ENCODE assay signal across 14 cellular contexts in the genomic region with DNA sequence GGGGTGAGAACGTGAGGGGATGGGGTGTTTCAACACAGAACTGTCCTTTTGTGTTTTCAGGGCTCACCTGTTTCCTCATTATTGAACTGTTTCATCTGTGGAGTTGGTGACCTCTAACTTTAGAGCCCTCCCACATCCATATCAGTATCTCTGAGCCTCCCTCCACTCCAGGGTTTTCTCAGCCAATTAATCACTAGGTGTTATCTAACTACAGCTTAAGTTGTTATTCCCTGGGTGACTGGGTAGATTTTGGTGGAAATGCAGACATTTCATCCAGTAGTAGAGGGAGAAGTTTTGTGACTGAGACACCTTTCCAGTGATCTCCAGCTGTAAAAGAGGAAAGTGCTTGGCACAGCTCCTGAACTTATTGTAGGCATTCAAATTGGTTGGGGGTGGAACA. TPM values are rescaled to one million over a fixed set of nuclear protein-coding genes. Genes with fewer than 3 reads are reported as not detected.
"Had no signal": no experiment of that assay in that cellular context is flagged by ENCODE, and none has a peak within 500 bp of the region (broad histone marks: within the 10 kb centered on the region; RNA-seq: fewer than 3 reads in every experiment).

No MANE protein-coding gene starts in this region.

- H3K27ac ChIP-seq: adrenal gland, cardiac muscle cell, dorsolateral prefrontal cortex, hepatocyte, thyroid gland had no signal

- H3K36me3 ChIP-seq: cardiac muscle cell had no signal

- H3K4me1 ChIP-seq: adrenal gland, thyroid gland had no signal

- H3K27ac Mint-ChIP-seq: stimulated activated memory B cell treated with anti-CD40 and anti-IgM and Interleukin-4, amounts not matched to agents 10 μg/mL and 1 μg/mL and 100 μg/mL, for 72 hours had no signal

- H3K4me3 Mint-ChIP-seq: stimulated activated memory B cell treated with anti-CD40 and anti-IgM and Interleukin-4, amounts not matched to agents 10 μg/mL and 1 μg/mL and 100 μg/mL, for 72 hours had no signal

- ATAC-seq: stimulated activated memory B cell treated with anti-CD40 and anti-IgM and Interleukin-4, amounts not matched to agents 10 μg/mL and 1 μg/mL and 100 μg/mL, for 72 hours had no signal

- H3K27me3 ChIP-seq: adrenal gland, cardiac muscle cell, dorsolateral prefrontal cortex, hepatocyte, thyroid gland had no signal

- H3K4me3 ChIP-seq: adrenal gland, cardiac muscle cell, dorsolateral prefrontal cortex, hepatocyte, lung, thyroid gland had no signal

- H3K4me1 Mint-ChIP-seq: stimulated activated memory B cell treated with anti-CD40 and anti-IgM and Interleukin-4, amounts not matched to agents 10 μg/mL and 1 μg/mL and 100 μg/mL, for 72 hours had no signal

- H3K9me3 Mint-ChIP-seq: stimulated activated memory B cell treated with anti-CD40 and anti-IgM and Interleukin-4, amounts not matched to agents 10 μg/mL and 1 μg/mL and 100 μg/mL, for 72 hours had no signal

- H3K27me3 Mint-ChIP-seq: stimulated activated memory B cell treated with anti-CD40 and anti-IgM and Interleukin-4, amounts not matched to agents 10 μg/mL and 1 μg/mL and 100 μg/mL, for 72 hours had no signal

- H3K9me3 ChIP-seq: adrenal gland, thyroid gland had no signal

- DNase-seq: activated CD4-positive, CD25-positive, alpha-beta regulatory T cell treated with anti-CD3 and anti-CD28 coated beads, Interleukin-2, amount 50 U/mL, for 72 hours; activated CD8-positive, alpha-beta memory T cell treated with anti-CD3 and anti-CD28 coated beads for 24 hours; adrenal gland; dorsolateral prefrontal cortex; islet precursor cell; stimulated activated CD4-positive, alpha-beta T cell treated with anti-CD3 and anti-CD28 coated beads, Interleukin-2, amount 100 ng/mL, for 24 hours; thyroid gland had no signal

RNA-seq across cellular contexts. Expression of a gene that starts 23.7 kb away (rescaled TPM):
- total RNA-seq: adrenal gland; cardiac muscle cell; glomerular endothelial cell; hepatocyte; lung; renal cortical epithelial cell; T-helper 2 cell treated with Interferon-gamma antibody and Interleukin-4, amounts not matched to agents 100 ng/mL and 5 ng/mL, for 36 hours had no signal
